In the genomic region with DNA sequence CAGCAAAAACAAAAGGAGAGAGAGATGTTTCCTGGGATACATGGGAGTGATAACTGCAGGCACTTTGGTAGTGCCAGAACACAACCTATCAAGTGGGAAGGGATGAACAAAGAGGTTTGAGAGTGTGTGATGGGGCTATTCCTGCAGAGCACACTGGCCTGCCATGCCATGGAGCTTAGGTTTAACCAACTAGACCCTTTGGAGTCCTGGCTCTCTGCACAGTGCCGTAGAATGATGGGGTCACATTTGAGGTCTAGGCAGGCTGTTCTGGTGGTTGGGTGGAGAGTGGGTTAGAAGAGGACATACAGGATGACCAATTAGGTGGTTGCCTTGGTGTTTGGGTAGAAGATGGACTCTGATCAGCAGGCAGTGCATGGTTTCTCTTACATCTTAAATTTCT, we compare ENCODE assay signal across 29 cellular contexts.
"Had no signal": no experiment of that assay in that cellular context is flagged by ENCODE, and none has a peak within 500 bp of the region (broad histone marks: within the 10 kb centered on the region; RNA-seq: fewer than 3 reads in every experiment).

No MANE protein-coding gene starts in this region.

- H3K36me3 Mint-ChIP-seq: activated naive CD4-positive, alpha-beta T cell treated with anti-CD3 and anti-CD28 coated beads, Interleukin-2, amount 10 ng/mL, durations not matched to agents 7 days and 5 days; activated naive CD4-positive, alpha-beta T cell treated with anti-CD3 and anti-CD28 coated beads, Interleukin-2, amount 50 U/mL, for 72 hours; activated naive CD8-positive, alpha-beta T cell treated with anti-CD3 and anti-CD28 coated beads, Interleukin-2, amount 10 ng/mL, durations not matched to agents 7 days and 5 days; brain; WTC11 had no signal

- DNase-seq: activated CD4-positive, alpha-beta memory T cell treated with anti-CD3 and anti-CD28 coated beads, Interleukin-2, amount 10 ng/mL, durations not matched to agents 7 days and 5 days; activated CD4-positive, alpha-beta T cell treated with anti-CD3 and anti-CD28 coated beads for 1 hour; activated CD4-positive, alpha-beta T cell treated with anti-CD3 and anti-CD28 coated beads for 4 hours; activated CD4-positive, alpha-beta T cell treated with anti-CD3 and anti-CD28 coated beads, Interleukin-2, amount 10 ng/mL, durations not matched to agents 7 days and 5 days; activated CD4-positive, alpha-beta T cell treated with anti-CD3 and anti-CD28 coated beads, Interleukin-2, amount 50 U/mL, for 4 hours; activated CD8-positive, alpha-beta memory T cell treated with anti-CD3 and anti-CD28 coated beads, Interleukin-2, amount 50 U/mL, for 48 hours; activated gamma-delta T cell; activated naive CD4-positive, alpha-beta T cell; activated naive CD4-positive, alpha-beta T cell treated with anti-CD3 and anti-CD28 coated beads, Interleukin-2, amount 10 ng/mL, durations not matched to agents 7 days and 5 days; activated naive CD8-positive, alpha-beta T cell treated with anti-CD3 and anti-CD28 coated beads, Interleukin-2, amount 10 ng/mL, durations not matched to agents 7 days and 5 days; activated T-cell treated with anti-CD3 and anti-CD28 coated beads for 4 hours; activated T-cell treated with anti-CD3 and anti-CD28 coated beads, Interleukin-2, amount 50 U/mL, for 24 hours; activated T-cell treated with anti-CD3 and anti-CD28 coated beads, Interleukin-2, amount 50 U/mL, for 72 hours; central memory CD4-positive, alpha-beta T cell; cortex of kidney; dermis blood vessel endothelial cell; effector CD4-positive, alpha-beta T cell; foreskin keratinocyte; gastrocnemius medialis; glutamatergic neuron; T-helper 2 cell had no signal

- H3K27ac Mint-ChIP-seq: activated CD4-positive, alpha-beta memory T cell treated with anti-CD3 and anti-CD28 coated beads, Interleukin-2, amount 10 ng/mL, durations not matched to agents 7 days and 5 days; activated CD4-positive, alpha-beta T cell treated with anti-CD3 and anti-CD28 coated beads, Interleukin-2, amount 10 ng/mL, durations not matched to agents 7 days and 5 days; activated naive CD4-positive, alpha-beta T cell treated with anti-CD3 and anti-CD28 coated beads, Interleukin-2, amount 10 ng/mL, durations not matched to agents 7 days and 5 days; activated naive CD4-positive, alpha-beta T cell treated with anti-CD3 and anti-CD28 coated beads, Interleukin-2, amount 50 U/mL, for 72 hours; activated naive CD8-positive, alpha-beta T cell treated with anti-CD3 and anti-CD28 coated beads, Interleukin-2, amount 10 ng/mL, durations not matched to agents 7 days and 5 days; activated T-cell treated with anti-CD3 and anti-CD28 coated beads, Interleukin-2, amount 50 U/mL, for 24 hours; activated T-cell treated with anti-CD3 and anti-CD28 coated beads, Interleukin-2, amount 50 U/mL, for 72 hours; brain; WTC11 had no signal

- H3K4me3 Mint-ChIP-seq: activated CD4-positive, alpha-beta memory T cell treated with anti-CD3 and anti-CD28 coated beads, Interleukin-2, amount 10 ng/mL, durations not matched to agents 7 days and 5 days; activated CD4-positive, alpha-beta T cell treated with anti-CD3 and anti-CD28 coated beads, Interleukin-2, amount 10 ng/mL, durations not matched to agents 7 days and 5 days; activated naive CD4-positive, alpha-beta T cell treated with anti-CD3 and anti-CD28 coated beads, Interleukin-2, amount 10 ng/mL, durations not matched to agents 7 days and 5 days; activated naive CD8-positive, alpha-beta T cell treated with anti-CD3 and anti-CD28 coated beads, Interleukin-2, amount 10 ng/mL, durations not matched to agents 7 days and 5 days; activated T-cell treated with anti-CD3 and anti-CD28 coated beads, Interleukin-2, amount 50 U/mL, for 24 hours; activated T-cell treated with anti-CD3 and anti-CD28 coated beads, Interleukin-2, amount 50 U/mL, for 72 hours; brain; WTC11 had no signal

- H3K4me1 ChIP-seq: ascending aorta, foreskin keratinocyte, gastrocnemius medialis had no signal

- H3K4me1 Mint-ChIP-seq: activated CD4-positive, alpha-beta memory T cell treated with anti-CD3 and anti-CD28 coated beads, Interleukin-2, amount 10 ng/mL, durations not matched to agents 7 days and 5 days; activated CD4-positive, alpha-beta T cell treated with anti-CD3 and anti-CD28 coated beads, Interleukin-2, amount 10 ng/mL, durations not matched to agents 7 days and 5 days; activated naive CD4-positive, alpha-beta T cell treated with anti-CD3 and anti-CD28 coated beads, Interleukin-2, amount 10 ng/mL, durations not matched to agents 7 days and 5 days; activated naive CD8-positive, alpha-beta T cell treated with anti-CD3 and anti-CD28 coated beads, Interleukin-2, amount 10 ng/mL, durations not matched to agents 7 days and 5 days; brain had no signal

- H3K27me3 ChIP-seq: ascending aorta, breast epithelium had no signal

- H3K9me3 Mint-ChIP-seq: activated CD4-positive, alpha-beta memory T cell treated with anti-CD3 and anti-CD28 coated beads, Interleukin-2, amount 10 ng/mL, durations not matched to agents 7 days and 5 days; activated CD4-positive, alpha-beta T cell treated with anti-CD3 and anti-CD28 coated beads, Interleukin-2, amount 10 ng/mL, durations not matched to agents 7 days and 5 days; activated naive CD4-positive, alpha-beta T cell treated with anti-CD3 and anti-CD28 coated beads, Interleukin-2, amount 10 ng/mL, durations not matched to agents 7 days and 5 days; activated naive CD4-positive, alpha-beta T cell treated with anti-CD3 and anti-CD28 coated beads, Interleukin-2, amount 50 U/mL, for 72 hours; activated naive CD8-positive, alpha-beta T cell treated with anti-CD3 and anti-CD28 coated beads, Interleukin-2, amount 10 ng/mL, durations not matched to agents 7 days and 5 days; activated T-cell treated with anti-CD3 and anti-CD28 coated beads, Interleukin-2, amount 50 U/mL, for 24 hours; activated T-cell treated with anti-CD3 and anti-CD28 coated beads, Interleukin-2, amount 50 U/mL, for 72 hours; WTC11 had no signal

- H3K36me3 ChIP-seq: ascending aorta, breast epithelium, cardiac muscle cell, gastrocnemius medialis had no signal

- ATAC-seq: activated naive CD4-positive, alpha-beta T cell treated with anti-CD3 and anti-CD28 coated beads, Interleukin-2, amount 50 U/mL, for 72 hours; activated T-cell treated with anti-CD3 and anti-CD28 coated beads, Interleukin-2, amount 50 U/mL, for 72 hours; esophagus mucosa; foreskin keratinocyte; gastrocnemius medialis; WTC11 had no signal

- H3K4me3 ChIP-seq: ascending aorta, breast epithelium, cardiac muscle cell, gastrocnemius medialis had no signal

- H3K27ac ChIP-seq: ascending aorta, breast epithelium, cardiac muscle cell, foreskin keratinocyte, gastrocnemius medialis, VCaP had no signal

- H3K9me3 ChIP-seq: ascending aorta, breast epithelium, gastrocnemius medialis had no signal
